ENCODE assay signal across 20 cellular contexts in genomic region chr10:13276146-13276545, GRCh38. TPM values are rescaled to one million over a fixed set of nuclear protein-coding genes. Genes with fewer than 3 reads are reported as not detected.
"Had no signal": no experiment of that assay in that cellular context is flagged by ENCODE, and none has a peak within 500 bp of the region (broad histone marks: within the 10 kb centered on the region; RNA-seq: fewer than 3 reads in every experiment).

No MANE protein-coding gene starts in this region.

RNA-seq across cellular contexts. Expression of gene UCMA, which starts 42.0 kb away (rescaled TPM):
- total RNA-seq: activated naive CD4-positive, alpha-beta T cell treated with anti-CD3 and anti-CD28 coated beads for 36 hours; activated naive CD4-positive, alpha-beta T cell treated with anti-CD3 and anti-CD28 coated beads, Interleukin-2, amount 50 U/mL, for 72 hours; activated naive CD8-positive, alpha-beta T cell treated with anti-CD3 and anti-CD28 coated beads for 36 hours; activated naive CD8-positive, alpha-beta T cell treated with anti-CD3 and anti-CD28 coated beads, Interleukin-2, amount 10 ng/mL, durations not matched to agents 7 days and 5 days; activated T-cell treated with anti-CD3 and anti-CD28 coated beads, Interleukin-2, amount 50 U/mL, for 4 hours; activated T-cell treated with anti-CD3 and anti-CD28 coated beads, Interleukin-2, amount 50 U/mL, for 72 hours; activated T-helper 1 cell treated with anti-CD3 and anti-CD28 coated beads, Interleukin-12 subunit alpha, Interleukin-12 subunit beta, Interleukin-2, Interleukin-4 antibody, amounts not matched to agents 30 ng/mL and 10 ng/mL and 1 ng/mL, durations not matched to agents 14 hours and 24 hours and 36 hours; activated T-helper 17 cell treated with anti-CD3 and anti-CD28 coated beads, Interleukin-2, amount 50 U/mL, for 72 hours; activated T-helper 2 cell treated with anti-CD3 and anti-CD28 coated beads, Interferon-gamma antibody, Interleukin-2, Interleukin-4, amounts not matched to agents 10 μg/mL and 5 μg/mL and 100 μg/mL, durations not matched to agents 14 hours and 24 hours and 36 hours; adrenal gland; aorta; ascending aorta; astrocyte; body of pancreas; breast epithelium; bronchial epithelial cell; cardiac muscle cell; cerebellum; chondrocyte had no signal
- polyA plus RNA-seq: adipose tissue, adrenal gland, aorta, cardiac muscle cell had no signal
